ENCODE assay signal across 1 cellular context in the genomic region with DNA sequence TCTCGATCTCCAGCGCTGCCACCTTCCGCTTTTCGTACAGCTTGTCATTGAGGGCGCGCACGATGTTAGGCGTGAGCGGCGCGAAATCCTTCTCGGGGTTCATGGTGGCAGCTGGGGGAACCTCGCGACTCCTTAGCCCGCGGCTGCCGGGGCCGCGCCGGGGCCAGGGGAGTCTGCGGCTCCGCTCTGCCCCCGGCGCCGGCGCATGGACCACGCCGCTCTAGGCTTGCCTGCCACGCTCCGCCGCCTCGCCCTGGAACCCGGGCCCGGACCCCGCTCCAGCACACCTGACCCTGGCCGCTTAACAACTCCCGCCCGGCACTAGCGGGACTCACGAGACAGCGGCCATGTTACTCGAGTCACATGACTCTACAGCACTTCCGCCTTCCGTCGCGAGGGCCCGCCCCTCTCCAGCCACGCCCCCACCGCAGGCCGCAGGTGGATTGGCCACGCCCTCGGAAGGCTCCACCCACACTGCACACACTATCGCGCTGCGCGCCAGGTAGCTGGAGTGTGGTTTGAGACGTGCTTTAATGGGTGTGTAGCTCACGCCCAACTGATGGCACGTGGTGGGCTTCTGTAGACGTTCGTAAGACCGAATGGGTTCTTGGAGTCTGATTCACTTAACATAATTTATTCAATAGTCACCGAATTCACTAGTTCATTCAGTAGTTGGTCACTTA.
TF ChIP-seq lines count a peak whose summit lies in the region.

A gene (minus strand): TSS at position 361 of the 683 bp plus-strand sequence. CDS start 258 bp downstream, at position 103.

TF ChIP-seq in K562, 482 proteins besides CTCF, POLR2A, EP300 and RAD21 (continued from another document):
- TF ChIP-seq, protein P1, sequence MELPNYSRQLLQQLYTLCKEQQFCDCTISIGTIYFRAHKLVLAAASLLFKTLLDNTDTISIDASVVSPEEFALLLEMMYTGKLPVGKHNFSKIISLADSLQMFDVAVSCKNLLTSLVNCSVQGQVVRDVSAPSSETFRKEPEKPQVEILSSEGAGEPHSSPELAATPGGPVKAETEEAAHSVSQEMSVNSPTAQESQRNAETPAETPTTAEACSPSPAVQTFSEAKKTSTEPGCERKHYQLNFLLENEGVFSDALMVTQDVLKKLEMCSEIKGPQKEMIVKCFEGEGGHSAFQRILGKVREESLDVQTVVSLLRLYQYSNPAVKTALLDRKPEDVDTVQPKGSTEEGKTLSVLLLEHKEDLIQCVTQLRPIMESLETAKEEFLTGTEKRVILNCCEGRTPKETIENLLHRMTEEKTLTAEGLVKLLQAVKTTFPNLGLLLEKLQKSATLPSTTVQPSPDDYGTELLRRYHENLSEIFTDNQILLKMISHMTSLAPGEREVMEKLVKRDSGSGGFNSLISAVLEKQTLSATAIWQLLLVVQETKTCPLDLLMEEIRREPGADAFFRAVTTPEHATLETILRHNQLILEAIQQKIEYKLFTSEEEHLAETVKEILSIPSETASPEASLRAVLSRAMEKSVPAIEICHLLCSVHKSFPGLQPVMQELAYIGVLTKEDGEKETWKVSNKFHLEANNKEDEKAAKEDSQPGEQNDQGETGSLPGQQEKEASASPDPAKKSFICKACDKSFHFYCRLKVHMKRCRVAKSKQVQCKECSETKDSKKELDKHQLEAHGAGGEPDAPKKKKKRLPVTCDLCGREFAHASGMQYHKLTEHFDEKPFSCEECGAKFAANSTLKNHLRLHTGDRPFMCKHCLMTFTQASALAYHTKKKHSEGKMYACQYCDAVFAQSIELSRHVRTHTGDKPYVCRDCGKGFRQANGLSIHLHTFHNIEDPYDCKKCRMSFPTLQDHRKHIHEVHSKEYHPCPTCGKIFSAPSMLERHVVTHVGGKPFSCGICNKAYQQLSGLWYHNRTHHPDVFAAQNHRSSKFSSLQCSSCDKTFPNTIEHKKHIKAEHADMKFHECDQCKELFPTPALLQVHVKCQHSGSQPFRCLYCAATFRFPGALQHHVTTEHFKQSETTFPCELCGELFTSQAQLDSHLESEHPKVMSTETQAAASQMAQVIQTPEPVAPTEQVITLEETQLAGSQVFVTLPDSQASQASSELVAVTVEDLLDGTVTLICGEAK (IDR thresholded peaks at IDR 0.05): peak; percentile 84
- TF ChIP-seq, protein P1 (CRISPR knock-in tag; IDR thresholded peaks at IDR 0.05): no peak
- TF ChIP-seq KLF10 (CRISPR knock-in tag; IDR thresholded peaks at IDR 0.05): no peak
- peak in 1 of 2 experiments; percentile 42; a peak in 1 of 4 replicates for TF ChIP-seq KDM4B (IDR thresholded peaks at IDR 0.05; ENCODE audit: borderline replicate concordance in 2 of 2, low read depth in 1 of 2)
- peak in 1 of 2 experiments; percentile 72; a peak in 1 of 3 replicates for TF ChIP-seq CBX3 (IDR thresholded peaks at IDR 0.05; ENCODE audit: borderline replicate concordance in 1 of 2, low read length in 2 of 2)
